In the genomic region with DNA sequence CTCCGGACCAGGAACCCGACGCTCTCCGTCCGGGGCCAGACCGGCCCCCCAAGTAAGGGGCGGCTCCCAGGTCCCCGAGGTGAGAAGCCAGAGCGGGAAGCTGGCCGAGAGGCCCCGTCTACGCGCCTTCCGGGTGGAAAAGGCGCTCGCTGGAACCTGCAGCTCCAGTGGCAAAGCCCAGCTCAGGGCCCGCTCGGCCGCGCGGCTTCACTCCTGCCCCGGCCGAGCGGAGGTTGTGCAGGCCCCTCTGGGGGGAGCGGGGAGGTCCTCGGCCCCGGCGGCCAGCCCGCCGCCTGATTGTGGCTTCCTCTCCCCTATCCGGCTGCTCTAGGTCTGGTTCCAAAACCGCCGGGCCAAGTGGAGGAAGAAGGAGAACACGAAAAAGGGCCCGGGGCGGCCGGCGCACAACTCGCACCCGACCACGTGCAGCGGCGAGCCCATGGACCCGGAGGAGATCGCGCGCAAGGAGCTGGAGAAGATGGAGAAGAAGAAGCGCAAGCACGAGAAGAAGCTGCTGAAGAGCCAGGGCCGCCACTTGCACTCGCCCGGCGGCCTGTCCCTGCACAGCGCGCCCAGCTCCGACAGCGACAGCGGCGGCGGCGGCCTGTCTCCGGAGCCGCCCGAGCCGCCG, we compare ENCODE assay signal across 16 cellular contexts. TPM values are rescaled to one million over a fixed set of nuclear protein-coding genes. Genes with fewer than 3 reads are reported as not detected.
DNase-seq lines count a peak whose midpoint lies in the region; ATAC-seq and TF ChIP-seq lines count a peak whose summit lies in the region.
"Had no signal": no experiment of that assay in that cellular context is flagged by ENCODE, and none has a peak within 500 bp of the region (broad histone marks: within the 10 kb centered on the region; RNA-seq: fewer than 3 reads in every experiment).

No MANE protein-coding gene starts in this region.

- ATAC-seq in naive B cell (ENCODE audit: low read depth in 2 of 2) (no peak), GM18858 (IDR thresholded peaks at IDR 0.05; ENCODE audit: unreplicated experiment) (no peak)
- ATAC-seq: left ventricle myocardium superior had no signal

- POLR2A ChIA-PET in activated CD4-positive, alpha-beta memory T cell treated with anti-CD3 and anti-CD28 coated beads for 36 hours (lab: Charles Lee), result no interaction called here

- H3K27ac Mint-ChIP-seq in CD14-positive monocyte (no peak overlapping the region), naive B cell (peak overlapping the region in 3 of 6 donors; percentile 63 to 90 (median 86))
- peak overlapping the region; percentile 58 for H3K27ac Mint-ChIP-seq in activated CD4-positive, alpha-beta memory T cell treated with anti-CD3 and anti-CD28 coated beads for 36 hours

- H3K27me3 Mint-ChIP-seq in CD14-positive monocyte (ENCODE audit: low read depth in 3 of 3), result peaks cover 76 to 85% (median 83%) of the 10 kb centered on the region in 3 donors
- H3K27me3 Mint-ChIP-seq in activated CD4-positive, alpha-beta memory T cell treated with anti-CD3 and anti-CD28 coated beads for 36 hours, result peaks cover 61% of the 10 kb centered on the region
- peaks cover 23 to 56% (median 54%) of the 10 kb centered on the region in 3 donors for H3K27me3 Mint-ChIP-seq in naive B cell

- H3K36me3 Mint-ChIP-seq in CD14-positive monocyte (peaks cover 0 to 10% of the 10 kb centered on the region in 2 donors), naive B cell (peaks cover 4 to 8% of the 10 kb centered on the region in 2 donors)
- H3K36me3 Mint-ChIP-seq in activated CD4-positive, alpha-beta memory T cell treated with anti-CD3 and anti-CD28 coated beads for 36 hours, result peaks cover 8% of the 10 kb centered on the region

- H3K4me3 Mint-ChIP-seq in CD14-positive monocyte (peak overlapping the region; percentile 27 to 83), naive B cell (peak overlapping the region in 7 of 8 donors; percentile 71 to 91 (median 77))
- peak overlapping the region; percentile 32 for H3K4me3 Mint-ChIP-seq in activated CD4-positive, alpha-beta memory T cell treated with anti-CD3 and anti-CD28 coated beads for 36 hours

- peaks cover 5% of the 10 kb centered on the region for H3K4me1 Mint-ChIP-seq in CD14-positive monocyte
- peaks cover 24% of the 10 kb centered on the region for H3K4me1 Mint-ChIP-seq in activated CD4-positive, alpha-beta memory T cell treated with anti-CD3 and anti-CD28 coated beads for 36 hours (ENCODE audit: low read depth)
- H3K4me1 Mint-ChIP-seq in naive B cell, result peaks cover 16 to 32% (median 20%) of the 10 kb centered on the region in 3 donors

- no peak for TF ChIP-seq CTCF in CD14-positive monocyte (IDR thresholded peaks at IDR 0.05)

- peaks cover 0 to 29% (median 7%) of the 10 kb centered on the region in 7 donors for H3K9me3 Mint-ChIP-seq in CD14-positive monocyte
- no peaks in the 10 kb centered on the region for H3K9me3 Mint-ChIP-seq in activated CD4-positive, alpha-beta memory T cell treated with anti-CD3 and anti-CD28 coated beads for 36 hours
- H3K9me3 Mint-ChIP-seq in naive B cell, result peaks cover 0 to 29% (median 7%) of the 10 kb centered on the region in 7 donors

- CTCF ChIA-PET in activated CD4-positive, alpha-beta memory T cell treated with anti-CD3 and anti-CD28 coated beads for 36 hours (lab: Charles Lee), result interaction anchor here (1.5 kb wide), 1 partner anchor 10 kb away, joined by 3 read pairs; no protein-coding TSS in a partner anchor

- DNase-seq in CD14-positive monocyte (ENCODE audit: low spot score) (no peak), ELF-1 (ENCODE audit: low read depth, low spot score) (peak; percentile 51), naive B cell (no peak), NOMO-1 treated with dmso at 0.1 percent for 144 hours (lab: John Stamatoyannopoulos, UW; ENCODE audit: unreplicated experiment) (no peak), NCI-H774 (lab: John Stamatoyannopoulos, UW) (no peak)
- DNase-seq in activated CD4-positive, alpha-beta memory T cell treated with anti-CD3 and anti-CD28 coated beads for 36 hours, result no peak
- DNase-seq: left ventricle myocardium superior, NCI-H1092, NCI-H510A, nucleus accumbens, SHP77 treated with DMSO at 0.1 percent for 48 hours, testis had no signal

- intact Hi-C loops in CD14-positive monocyte (cut with micrococcal nuclease), result no loop called here
- intact Hi-C loops in activated CD4-positive, alpha-beta memory T cell treated with anti-CD3 and anti-CD28 coated beads for 36 hours (cut with micrococcal nuclease), result no loop called here

RNA-seq across cellular contexts. Expression of a gene that starts 2.9 kb away (rescaled TPM):
- polyA plus RNA-seq in CD14-positive monocyte, result not detected
- not detected for total RNA-seq in activated CD4-positive, alpha-beta memory T cell treated with anti-CD3 and anti-CD28 coated beads for 36 hours
- not detected for polyA plus RNA-seq in naive B cell (ENCODE audit: low read depth in 6 of 6)
- total RNA-seq: cardiac septum, hepatocyte, left ventricle myocardium superior had no signal
- polyA plus RNA-seq: esophagus, hepatocyte had no signal
